8 cellular contexts compared by ENCODE assay signal in the genomic region with DNA sequence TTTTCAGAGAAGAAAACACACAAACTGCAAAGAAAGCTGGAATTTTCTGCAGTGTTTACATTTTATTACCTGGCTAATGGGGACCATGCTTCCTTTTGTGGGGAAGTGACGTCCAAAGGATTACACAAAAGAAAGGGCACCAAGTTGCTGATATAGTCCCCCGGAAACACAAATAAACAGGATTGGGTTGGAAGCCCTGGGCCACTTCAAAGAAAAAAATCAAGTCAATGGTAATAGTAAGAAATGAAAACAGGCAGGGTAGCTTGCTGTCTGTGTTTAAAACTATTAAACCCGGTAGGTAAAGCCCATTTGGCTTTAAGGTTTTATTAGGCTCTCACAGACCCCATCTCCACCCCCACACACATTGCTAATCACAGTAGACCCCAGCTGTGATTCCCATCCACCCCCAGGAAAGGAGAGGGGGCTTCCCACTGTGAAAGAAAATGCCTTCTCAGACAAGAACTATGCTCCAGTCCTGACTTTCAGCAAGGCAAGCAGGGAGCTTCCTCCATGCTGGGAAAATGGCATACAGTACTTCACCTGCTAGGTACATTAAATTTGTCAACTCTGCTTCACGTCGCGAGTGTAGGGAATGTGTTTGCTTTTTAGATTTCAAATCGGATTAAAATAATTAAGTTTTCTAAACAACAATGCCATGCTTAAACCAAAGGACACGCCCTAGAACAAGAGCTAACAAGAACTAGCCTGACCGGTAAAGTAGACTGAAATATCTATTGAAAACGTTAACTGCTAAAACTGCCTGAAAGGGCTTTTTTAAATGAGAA. TPM values are rescaled to one million over a fixed set of nuclear protein-coding genes. Genes with fewer than 3 reads are reported as not detected.
DNase-seq lines count a peak whose midpoint lies in the region; ATAC-seq, FAIRE-seq and TF ChIP-seq lines count a peak whose summit lies in the region.

No MANE protein-coding gene starts in this region.

- no peaks in the 10 kb centered on the region for H3K9me3 Mint-ChIP-seq in activated T-cell treated with anti-CD3 and anti-CD28 coated beads, Interleukin-2, amount 50 U/mL, for 24 hours

- DNase-seq in activated T-cell treated with anti-CD3 and anti-CD28 coated beads, Interleukin-2, amount 50 U/mL, for 24 hours, result no peak
- DNase-seq in activated T-cell treated with anti-CD3 and anti-CD28 coated beads for 4 hours, result no peak
- no peak for DNase-seq in right atrium auricular region (ENCODE audit: low spot score)
- DNase-seq in gastrocnemius medialis, result no peak
- no peak for DNase-seq in omental fat pad (ENCODE audit: low spot score)
- DNase-seq in adrenal gland, result no peak

- no peak for TF ChIP-seq POLR2A in gastrocnemius medialis (IDR thresholded peaks at IDR 0.05)
- no peak for TF ChIP-seq POLR2A in adrenal gland (IDR thresholded peaks at IDR 0.05)

- intact Hi-C loops in gastrocnemius medialis (cut with DNase I; ENCODE audit: low total_unique reads), result loop anchor here (5.0 kb wide), 2 partner anchors 399 to 666 kb away; a partner anchor contains a TSS
- intact Hi-C loops in adrenal gland (cut with DNase I), result loop anchor here in 1 of 2 donors (5.0 kb wide), 1 partner anchor 104 kb away; no protein-coding TSS in a partner anchor

- peaks cover 1% of the 10 kb centered on the region for H3K36me3 Mint-ChIP-seq in activated T-cell treated with anti-CD3 and anti-CD28 coated beads, Interleukin-2, amount 50 U/mL, for 24 hours (ENCODE audit: low read depth)

- H3K4me3 ChIP-seq in right atrium auricular region, result peak overlapping the region; percentile 71 to 81
- H3K4me3 ChIP-seq in gastrocnemius medialis, result peak overlapping the region in 3 of 4 donors; percentile 63 to 68 (median 65)
- H3K4me3 ChIP-seq in adrenal gland, result peak overlapping the region in 1 of 4 donors; percentile 50

- peaks cover 42% of the 10 kb centered on the region for H3K27me3 Mint-ChIP-seq in activated T-cell treated with anti-CD3 and anti-CD28 coated beads, Interleukin-2, amount 50 U/mL, for 24 hours

- peak overlapping the region; percentile 91 to 92 for H3K27ac ChIP-seq in right atrium auricular region
- no peak overlapping the region for H3K27ac ChIP-seq in gastrocnemius medialis
- no peak overlapping the region for H3K27ac ChIP-seq in adrenal gland

- peak overlapping the region; percentile 84 for H3K4me3 Mint-ChIP-seq in activated T-cell treated with anti-CD3 and anti-CD28 coated beads, Interleukin-2, amount 50 U/mL, for 24 hours

- no peak for TF ChIP-seq CTCF in right atrium auricular region (IDR thresholded peaks at IDR 0.05)
- TF ChIP-seq CTCF in gastrocnemius medialis (IDR thresholded peaks at IDR 0.05 in 4 of 5, conservative IDR thresholded peaks at IDR 0.05 in 1 of 5), result no peak
- TF ChIP-seq CTCF in omental fat pad (IDR thresholded peaks at IDR 0.05), result no peak
- TF ChIP-seq CTCF in adrenal gland (IDR thresholded peaks at IDR 0.05), result no peak

- in situ Hi-C loops in gastrocnemius medialis (cut with MboI; ENCODE audit: low sequenced_read_pairs in 4 of 4), result loop anchor here in 2 of 4 donors (25.0 kb wide), 2 partner anchors 394 to 656 kb away; a partner anchor contains a TSS

- peak; percentile 82 for FAIRE-seq in TTC549 (lab: Jason Lieb, UNC)

- H3K4me1 ChIP-seq in right atrium auricular region (peaks cover 0 to 20% of the 10 kb centered on the region in 2 donors), gastrocnemius medialis (peaks cover 0 to 3% of the 10 kb centered on the region in 2 donors), adrenal gland (replicated peaks in 1 of 2) (peaks cover 8 to 14% of the 10 kb centered on the region in 2 donors)

- no peaks in the 10 kb centered on the region for H3K9me3 ChIP-seq in right atrium auricular region
- H3K9me3 ChIP-seq in gastrocnemius medialis, result no peaks in the 10 kb centered on the region
- no peaks in the 10 kb centered on the region for H3K9me3 ChIP-seq in adrenal gland (replicated peaks in 1 of 3)

- WGBS in adrenal gland, 4 donors, result 35 to 43% (median 40%) methylated on average over 10 of the region's 10 CpGs

- H3K27ac Mint-ChIP-seq in activated T-cell treated with anti-CD3 and anti-CD28 coated beads, Interleukin-2, amount 50 U/mL, for 24 hours, result no peak overlapping the region

- ATAC-seq in gastrocnemius medialis (no peak), GM18867 (IDR thresholded peaks at IDR 0.05; ENCODE audit: unreplicated experiment) (no peak), omental fat pad (ENCODE audit: low FRiP score) (no peak)

- H3K27me3 ChIP-seq in right atrium auricular region (no peaks in the 10 kb centered on the region), gastrocnemius medialis (peaks cover 26 to 44% (median 31%) of the 10 kb centered on the region in 3 donors), adrenal gland (no peaks in the 10 kb centered on the region)

- no peaks in the 10 kb centered on the region for H3K36me3 ChIP-seq in right atrium auricular region
- no peaks in the 10 kb centered on the region for H3K36me3 ChIP-seq in gastrocnemius medialis
- no peaks in the 10 kb centered on the region for H3K36me3 ChIP-seq in adrenal gland (replicated peaks in 1 of 2)

- H3K4me1 Mint-ChIP-seq in activated T-cell treated with anti-CD3 and anti-CD28 coated beads, Interleukin-2, amount 50 U/mL, for 24 hours (ENCODE audit: low read depth), result peaks cover 20% of the 10 kb centered on the region

RNA-seq across cellular contexts. Expression of a gene that starts 1.1 kb away (rescaled TPM):
- 10 to 100 TPM; 46.3 to 57.8 TPM for total RNA-seq in right atrium auricular region
- 1 to 10 TPM; 1.5 to 3.1 (median 2.1) TPM for total RNA-seq in gastrocnemius medialis
- total RNA-seq in omental fat pad, result 10 to 100 TPM in 3 of 4 donors, 1 to 10 TPM in 1; 7.6 to 75.4 (median 23.1) TPM
- total RNA-seq in adrenal gland, result 10 to 100 TPM in 4 of 8 donors, 1 to 10 TPM in 4; 5.1 to 15.0 (median 9.7) TPM
- 10 to 100 TPM in 1 of 3 donors, 1 to 10 TPM in 2; 4.8 to 11.9 (median 5.5) TPM for polyA plus RNA-seq in adrenal gland

RNA-seq across cellular contexts. Expression of a gene that starts 55.7 kb away (rescaled TPM):
- total RNA-seq in right atrium auricular region (1 to 10 TPM; 1.7 to 3.7 TPM), gastrocnemius medialis (under 1 TPM; 0.40 to 0.78 (median 0.52) TPM), omental fat pad (10 to 100 TPM in 1 of 4 donors, 1 to 10 TPM in 3; 4.3 to 12.7 (median 6.8) TPM), adrenal gland (10 to 100 TPM in 1 of 8 donors, 1 to 10 TPM in 2, under 1 TPM in 4, not detected in 1; 0.06 to 10.9 (median 0.76) TPM)
- polyA plus RNA-seq in adrenal gland, result 1 to 10 TPM in 2 of 3 donors, under 1 TPM in 1; 0.91 to 7.2 (median 3.3) TPM

Comparison
In these comparisons a context has a peak if more than half of its experiments do, and no peak if none do; other contexts are left out.
1. H3K27ac ChIP-seq: peak in right atrium auricular region (2 of 2); none in gastrocnemius medialis (0 of 4) and adrenal gland (0 of 5).